ENCODE assay signal across 1 cellular context in genomic region chr17:73436966-73437365, GRCh38.
TF ChIP-seq lines count a peak whose summit lies in the region.

No MANE protein-coding gene starts in this region.

TF ChIP-seq in IMR-90, 13 proteins besides CTCF, POLR2A, EP300 and RAD21:
- TF ChIP-seq USF2 (IDR thresholded peaks at IDR 0.05; ENCODE audit: low read depth, low read length) (no peak), MAFK (IDR thresholded peaks at IDR 0.05; ENCODE audit: low read depth, low read length) (no peak), NFE2L2 (IDR thresholded peaks at IDR 0.05; ENCODE audit: low read depth, low read length) (no peak)
